ENCODE assay signal across 9 cellular contexts in genomic region chr1:209435654-209436566, GRCh38.
DNase-seq lines count a peak whose midpoint lies in the region; ATAC-seq, FAIRE-seq and TF ChIP-seq lines count a peak whose summit lies in the region.
"Had no signal": no experiment of that assay in that cellular context is flagged by ENCODE, and none has a peak within 500 bp of the region (broad histone marks: within the 10 kb centered on the region; RNA-seq: fewer than 3 reads in every experiment).

No MANE protein-coding gene starts in this region.

- H3F3A ChIP-seq in Loucy (ENCODE audit: low read depth), result no peaks in the 10 kb centered on the region

- TF ChIP-seq CTCF in Loucy (conservative IDR thresholded peaks at IDR 0.05; ENCODE audit: low read length), result peak; percentile 77
- TF ChIP-seq CTCF in choroid plexus epithelial cell (conservative IDR thresholded peaks at IDR 0.05; ENCODE audit: low read depth, low read length), result peak; percentile 99
- peak; percentile 66 for TF ChIP-seq CTCF in HepG2 (CRISPR knock-in tag; IDR thresholded peaks at IDR 0.05)

- DNase-seq in activated T-cell treated with anti-CD3 and anti-CD28 coated beads for 24 hours (ENCODE audit: low read depth) (peak; percentile 14), HCEC 1CT (peak; percentile 68), SK-N-DZ (ENCODE audit: low spot score) (peak; percentile 76), choroid plexus epithelial cell (ENCODE audit: low read depth) (peak; percentile 84), HepG2 (ENCODE audit: low spot score) (peak; percentile 33)
- DNase-seq in activated T-cell treated with anti-CD3 and anti-CD28 coated beads, Interleukin-2, amount 50 U/mL, for 4 hours, result no peak
- DNase-seq in stimulated activated naive CD8-positive, alpha-beta T cell treated with anti-CD3 and anti-CD28 coated beads, Interleukin-15, amount 100 ng/mL, for 72 hours, result peak; percentile 34 to 40

- H3K9me2 ChIP-seq in Loucy (replicated peaks; ENCODE audit: low read depth, low read length), result no peaks in the 10 kb centered on the region

- H3K4me2 ChIP-seq in Loucy (ENCODE audit: low read depth, low read length, poor library complexity, severe bottlenecking) (no peak overlapping the region), HepG2 (ENCODE audit: low read depth, low read length) (no peak overlapping the region)

- H3K27me3 Mint-ChIP-seq in activated T-cell treated with anti-CD3 and anti-CD28 coated beads, Interleukin-2, amount 50 U/mL, for 4 hours (ENCODE audit: low read depth), result peaks cover 19% of the 10 kb centered on the region
- peaks cover 25% of the 10 kb centered on the region for H3K27me3 Mint-ChIP-seq in stimulated activated naive CD8-positive, alpha-beta T cell treated with anti-CD3 and anti-CD28 coated beads, Interleukin-15, amount 100 ng/mL, for 72 hours

- no peaks in the 10 kb centered on the region for H3K36me3 ChIP-seq in Loucy (ENCODE audit: insufficient read depth, low read length)
- no peaks in the 10 kb centered on the region for H3K36me3 ChIP-seq in HepG2 (replicated peaks in 1 of 2; ENCODE audit: control insufficient read depth in 1 of 2, insufficient read depth in 2 of 2, low read length in 2 of 2)

- intact Hi-C loops in HepG2 (cut with micrococcal nuclease; ENCODE audit: unreplicated experiment), result loop anchor here (10.0 kb wide), 1 partner anchor 231 kb away; no protein-coding TSS in a partner anchor

- no peaks in the 10 kb centered on the region for H3K36me3 Mint-ChIP-seq in activated T-cell treated with anti-CD3 and anti-CD28 coated beads, Interleukin-2, amount 50 U/mL, for 4 hours (ENCODE audit: insufficient read depth)

- TF ChIP-seq RAD21 in HepG2 (CRISPR knock-in tag; IDR thresholded peaks at IDR 0.05), result no peak

- ATAC-seq in activated T-cell treated with anti-CD3 and anti-CD28 coated beads, Interleukin-2, amount 50 U/mL, for 4 hours, result no peak
- ATAC-seq in HepG2, result peak; percentile 91
- peak; percentile 62 for ATAC-seq in stimulated activated naive CD8-positive, alpha-beta T cell treated with anti-CD3 and anti-CD28 coated beads, Interleukin-15, amount 100 ng/mL, for 72 hours

- H3K27me3 ChIP-seq in Loucy (ENCODE audit: insufficient read depth, low read length, poor library complexity, severe bottlenecking), result no peaks in the 10 kb centered on the region
- H3K27me3 ChIP-seq in HepG2 (ENCODE audit: control insufficient read depth in 1 of 2, insufficient read depth in 2 of 2, low read length in 2 of 2), result no peaks in the 10 kb centered on the region; a peak in 1 of 5 replicates

- H3K27ac Mint-ChIP-seq in stimulated activated naive CD8-positive, alpha-beta T cell treated with anti-CD3 and anti-CD28 coated beads, Interleukin-15, amount 100 ng/mL, for 72 hours, result no peak overlapping the region
- H3K27ac Mint-ChIP-seq: memory B cell had no signal

- no peaks in the 10 kb centered on the region for H3K9me3 ChIP-seq in Loucy (ENCODE audit: insufficient read depth, low read depth, low read length)
- H3K9me3 ChIP-seq in HepG2 (ENCODE audit: low read length), result no peaks in the 10 kb centered on the region; the same call in none of the 2 replicates

- H4K20me1 ChIP-seq in Loucy (ENCODE audit: insufficient read depth, low read length, poor library complexity, severe bottlenecking), result no peaks in the 10 kb centered on the region
- H4K20me1 ChIP-seq in HepG2 (ENCODE audit: insufficient read depth, low read length), result no peaks in the 10 kb centered on the region

- H3K4me1 Mint-ChIP-seq in activated T-cell treated with anti-CD3 and anti-CD28 coated beads, Interleukin-2, amount 50 U/mL, for 4 hours (ENCODE audit: low read depth), result no peaks in the 10 kb centered on the region
- no peaks in the 10 kb centered on the region for H3K4me1 Mint-ChIP-seq in stimulated activated naive CD8-positive, alpha-beta T cell treated with anti-CD3 and anti-CD28 coated beads, Interleukin-15, amount 100 ng/mL, for 72 hours
- H3K4me1 Mint-ChIP-seq: memory B cell had no signal

- in situ Hi-C loops in HepG2 (cut with HindIII; ENCODE audit: extremely low pct_ligation_motif_present, low pct_unique_long_range_greater_than_20kb), result no loop called here

- H3K4me3 ChIP-seq in Loucy (ENCODE audit: low read length, poor library complexity, severe bottlenecking), result no peak overlapping the region
- no peak overlapping the region for H3K4me3 ChIP-seq in choroid plexus epithelial cell (ENCODE audit: low read depth, low read length)
- no peak overlapping the region for H3K4me3 ChIP-seq in HepG2 (replicated peaks in 1 of 3; ENCODE audit: insufficient read depth in 1 of 3, low read depth in 2 of 3, low read length in 3 of 3)

- WGBS in HepG2 (ENCODE audit: low lambda C conversion rate), result 6% methylated on average over 6 of the region's 6 CpGs

- H3K9me3 Mint-ChIP-seq in activated T-cell treated with anti-CD3 and anti-CD28 coated beads, Interleukin-2, amount 50 U/mL, for 4 hours, result peaks cover 6% of the 10 kb centered on the region
- H3K9me3 Mint-ChIP-seq in stimulated activated naive CD8-positive, alpha-beta T cell treated with anti-CD3 and anti-CD28 coated beads, Interleukin-15, amount 100 ng/mL, for 72 hours, result no peaks in the 10 kb centered on the region

- no peaks in the 10 kb centered on the region for H3K4me1 ChIP-seq in Loucy (ENCODE audit: insufficient read depth, low read length, poor library complexity, severe bottlenecking)
- no peaks in the 10 kb centered on the region for H3K4me1 ChIP-seq in HepG2 (ENCODE audit: insufficient read depth, low read length)

- BruUV-seq in HepG2 (replicated peaks; lab: Mats Ljungman, UMichigan), result no TSS peak

- H3K79me2 ChIP-seq in Loucy (ENCODE audit: insufficient read depth, low read length) (no peaks in the 10 kb centered on the region), HepG2 (ENCODE audit: insufficient read depth, low read length) (no peaks in the 10 kb centered on the region)

- no peak overlapping the region for H2AFZ ChIP-seq in Loucy (ENCODE audit: low read length)
- H2AFZ ChIP-seq in HepG2 (ENCODE audit: low read length), result no peak overlapping the region

- TF ChIP-seq EP300 in HepG2 (IDR thresholded peaks at IDR 0.05; ENCODE audit: low read depth in 2 of 2, low read length in 2 of 2), result no peak
- TF ChIP-seq EP300 in HepG2 (CRISPR knock-in tag; IDR thresholded peaks at IDR 0.05; ENCODE audit: borderline replicate concordance), result no peak

- CTCF ChIA-PET in HepG2 (lab: Yijun Ruan, JAX; ENCODE audit: low intra/inter-chr PET ratio, low total read pairs), result no interaction called here

- H3K4me3 Mint-ChIP-seq in activated T-cell treated with anti-CD3 and anti-CD28 coated beads, Interleukin-2, amount 50 U/mL, for 4 hours, result no peak overlapping the region
- H3K4me3 Mint-ChIP-seq in stimulated activated naive CD8-positive, alpha-beta T cell treated with anti-CD3 and anti-CD28 coated beads, Interleukin-15, amount 100 ng/mL, for 72 hours, result no peak overlapping the region
- H3K4me3 Mint-ChIP-seq: memory B cell had no signal

- no peak overlapping the region for H3K9ac ChIP-seq in Loucy (ENCODE audit: low read depth, low read length, poor library complexity, severe bottlenecking)
- H3K9ac ChIP-seq in HepG2 (ENCODE audit: insufficient read depth, low read depth, low read length), result no peak overlapping the region

- FAIRE-seq in HepG2 (lab: Jason Lieb, UNC), result peak; percentile 52

- POLR2A ChIA-PET in HepG2 (lab: Yijun Ruan, JAX), result no interaction called here

- no peak for TF ChIP-seq POLR2A in HepG2 (IDR thresholded peaks at IDR 0.05; ENCODE audit: insufficient read depth in 1 of 2, low read depth in 2 of 2, low read length in 2 of 2)

- no peak overlapping the region for H3K27ac ChIP-seq in HepG2 (ENCODE audit: extremely low read length, insufficient read depth, low read length)

TF ChIP-seq in HepG2, 621 proteins besides CTCF, POLR2A, EP300 and RAD21:
- TF ChIP-seq STAG1 (CRISPR knock-in tag; IDR thresholded peaks at IDR 0.05) (peak; percentile 29; the same call in 1 of the 2 replicates), SMC3 (IDR thresholded peaks at IDR 0.05; ENCODE audit: low read length) (peak; percentile 27; the same call in 1 of the 2 replicates), KLF12 (CRISPR knock-in tag; IDR thresholded peaks at IDR 0.05; ENCODE audit: borderline replicate concordance) (no peak)
- TF ChIP-seq, protein P1, sequence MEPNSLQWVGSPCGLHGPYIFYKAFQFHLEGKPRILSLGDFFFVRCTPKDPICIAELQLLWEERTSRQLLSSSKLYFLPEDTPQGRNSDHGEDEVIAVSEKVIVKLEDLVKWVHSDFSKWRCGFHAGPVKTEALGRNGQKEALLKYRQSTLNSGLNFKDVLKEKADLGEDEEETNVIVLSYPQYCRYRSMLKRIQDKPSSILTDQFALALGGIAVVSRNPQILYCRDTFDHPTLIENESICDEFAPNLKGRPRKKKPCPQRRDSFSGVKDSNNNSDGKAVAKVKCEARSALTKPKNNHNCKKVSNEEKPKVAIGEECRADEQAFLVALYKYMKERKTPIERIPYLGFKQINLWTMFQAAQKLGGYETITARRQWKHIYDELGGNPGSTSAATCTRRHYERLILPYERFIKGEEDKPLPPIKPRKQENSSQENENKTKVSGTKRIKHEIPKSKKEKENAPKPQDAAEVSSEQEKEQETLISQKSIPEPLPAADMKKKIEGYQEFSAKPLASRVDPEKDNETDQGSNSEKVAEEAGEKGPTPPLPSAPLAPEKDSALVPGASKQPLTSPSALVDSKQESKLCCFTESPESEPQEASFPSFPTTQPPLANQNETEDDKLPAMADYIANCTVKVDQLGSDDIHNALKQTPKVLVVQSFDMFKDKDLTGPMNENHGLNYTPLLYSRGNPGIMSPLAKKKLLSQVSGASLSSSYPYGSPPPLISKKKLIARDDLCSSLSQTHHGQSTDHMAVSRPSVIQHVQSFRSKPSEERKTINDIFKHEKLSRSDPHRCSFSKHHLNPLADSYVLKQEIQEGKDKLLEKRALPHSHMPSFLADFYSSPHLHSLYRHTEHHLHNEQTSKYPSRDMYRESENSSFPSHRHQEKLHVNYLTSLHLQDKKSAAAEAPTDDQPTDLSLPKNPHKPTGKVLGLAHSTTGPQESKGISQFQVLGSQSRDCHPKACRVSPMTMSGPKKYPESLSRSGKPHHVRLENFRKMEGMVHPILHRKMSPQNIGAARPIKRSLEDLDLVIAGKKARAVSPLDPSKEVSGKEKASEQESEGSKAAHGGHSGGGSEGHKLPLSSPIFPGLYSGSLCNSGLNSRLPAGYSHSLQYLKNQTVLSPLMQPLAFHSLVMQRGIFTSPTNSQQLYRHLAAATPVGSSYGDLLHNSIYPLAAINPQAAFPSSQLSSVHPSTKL (CRISPR knock-in tag; IDR thresholded peaks at IDR 0.05), result no peak

Comparison
In these comparisons a context has a peak if more than half of its experiments do, and no peak if none do; other contexts are left out.
1. ATAC-seq: peak in HepG2 (single experiment) and stimulated activated naive CD8-positive, alpha-beta T cell treated with anti-CD3 and anti-CD28 coated beads, Interleukin-15, amount 100 ng/mL, for 72 hours (single experiment); none in activated T-cell treated with anti-CD3 and anti-CD28 coated beads, Interleukin-2, amount 50 U/mL, for 4 hours (0 of 2).
2. Peak in every context shown above with its lines, with median percentiles within 50 percentile points of each other: CTCF ChIP-seq.